In the genomic region with DNA sequence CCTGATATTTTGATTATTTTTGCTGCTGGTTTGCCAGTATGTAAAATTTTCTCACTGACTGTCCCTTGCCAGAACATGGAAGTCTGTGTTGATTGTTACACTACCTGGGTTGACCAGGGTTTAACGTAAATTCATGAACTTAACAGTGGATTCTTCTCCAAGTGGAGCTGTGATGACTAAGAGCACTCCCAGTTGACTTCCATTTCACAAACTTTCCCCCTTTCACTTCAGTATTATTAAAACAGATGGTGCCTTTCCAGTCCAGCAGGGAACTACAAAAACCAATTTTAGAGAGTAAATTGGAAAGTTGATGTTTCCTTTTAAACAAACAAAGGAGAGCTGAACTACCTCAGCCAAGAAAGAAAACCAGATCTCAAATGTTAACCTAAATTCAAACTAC, we compare ENCODE assay signal across 1 cellular context.
TF ChIP-seq lines count a peak whose summit lies in the region.

No MANE protein-coding gene starts in this region.

TF ChIP-seq in IMR-90, 13 proteins besides CTCF, POLR2A, EP300 and RAD21 (continued from another document):
- TF ChIP-seq, protein P1, sequence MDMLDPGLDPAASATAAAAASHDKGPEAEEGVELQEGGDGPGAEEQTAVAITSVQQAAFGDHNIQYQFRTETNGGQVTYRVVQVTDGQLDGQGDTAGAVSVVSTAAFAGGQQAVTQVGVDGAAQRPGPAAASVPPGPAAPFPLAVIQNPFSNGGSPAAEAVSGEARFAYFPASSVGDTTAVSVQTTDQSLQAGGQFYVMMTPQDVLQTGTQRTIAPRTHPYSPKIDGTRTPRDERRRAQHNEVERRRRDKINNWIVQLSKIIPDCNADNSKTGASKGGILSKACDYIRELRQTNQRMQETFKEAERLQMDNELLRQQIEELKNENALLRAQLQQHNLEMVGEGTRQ (IDR thresholded peaks at IDR 0.05; ENCODE audit: low read depth, low read length): no peak
- TF ChIP-seq NFE2L2 (IDR thresholded peaks at IDR 0.05; ENCODE audit: low read depth, low read length): no peak
- no peak for TF ChIP-seq RCOR1 (IDR thresholded peaks at IDR 0.05; ENCODE audit: insufficient replicate concordance, low read length)
- no peak for TF ChIP-seq MAZ (IDR thresholded peaks at IDR 0.05; ENCODE audit: borderline replicate concordance, low read depth, low read length)
- no peak for TF ChIP-seq BHLHE40 (IDR thresholded peaks at IDR 0.05; ENCODE audit: low read depth, low read length)
- TF ChIP-seq RFX5 (IDR thresholded peaks at IDR 0.05; ENCODE audit: low read depth, low read length): no peak
- TF ChIP-seq FOS (IDR thresholded peaks at IDR 0.05; ENCODE audit: low read depth, low read length): no peak
TF ChIP-seq in IMR-90: peak in this region for 0.
